In the genomic region with DNA sequence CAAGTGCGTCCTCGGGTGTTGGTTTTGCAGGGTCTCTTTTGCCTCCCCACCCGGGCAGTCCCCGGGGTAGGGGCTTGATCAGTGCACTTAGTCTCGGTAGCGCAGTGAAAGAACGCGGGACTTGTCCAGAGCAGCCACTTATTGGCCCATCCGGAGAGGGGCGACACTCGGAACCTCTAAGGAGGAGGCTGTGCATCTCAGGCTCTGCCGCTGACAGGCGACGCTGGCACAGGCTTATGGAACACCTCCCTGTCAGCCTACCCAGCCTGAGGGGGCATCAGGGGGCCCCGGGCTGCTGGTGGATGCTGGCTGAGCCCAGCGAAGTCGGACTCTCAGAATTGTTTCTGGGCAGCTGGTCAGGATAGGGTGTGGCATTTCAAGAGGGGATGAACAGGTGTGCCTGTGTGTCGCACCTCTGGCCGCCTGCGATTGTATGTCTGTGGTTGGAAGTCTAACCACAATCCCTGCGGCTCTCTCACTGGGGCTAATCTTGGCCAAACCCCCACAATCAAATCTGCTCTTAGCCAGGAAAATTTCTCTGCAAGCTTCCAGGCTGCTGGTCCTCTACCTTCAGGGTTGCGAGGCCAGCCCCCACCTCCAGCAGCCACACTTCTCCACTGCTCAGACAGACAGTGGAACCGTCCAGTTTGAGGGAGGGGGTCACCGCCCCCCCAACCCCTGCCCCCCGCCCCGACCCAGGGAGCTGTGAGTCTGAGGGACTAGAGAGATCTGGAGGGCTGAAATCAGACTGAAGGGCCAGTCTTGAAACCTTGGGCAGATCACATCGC, we compare ENCODE assay signal across 1 cellular context.
A peak's percentile ranks its signal among the peaks of the same experiment; 100 is the strongest.
TF ChIP-seq lines count a peak whose summit lies in the region.

No MANE protein-coding gene starts in this region.

TF ChIP-seq in K562, 482 proteins besides CTCF, POLR2A, EP300 and RAD21 (continued from another document and continues in another):
- TF ChIP-seq, protein P1, sequence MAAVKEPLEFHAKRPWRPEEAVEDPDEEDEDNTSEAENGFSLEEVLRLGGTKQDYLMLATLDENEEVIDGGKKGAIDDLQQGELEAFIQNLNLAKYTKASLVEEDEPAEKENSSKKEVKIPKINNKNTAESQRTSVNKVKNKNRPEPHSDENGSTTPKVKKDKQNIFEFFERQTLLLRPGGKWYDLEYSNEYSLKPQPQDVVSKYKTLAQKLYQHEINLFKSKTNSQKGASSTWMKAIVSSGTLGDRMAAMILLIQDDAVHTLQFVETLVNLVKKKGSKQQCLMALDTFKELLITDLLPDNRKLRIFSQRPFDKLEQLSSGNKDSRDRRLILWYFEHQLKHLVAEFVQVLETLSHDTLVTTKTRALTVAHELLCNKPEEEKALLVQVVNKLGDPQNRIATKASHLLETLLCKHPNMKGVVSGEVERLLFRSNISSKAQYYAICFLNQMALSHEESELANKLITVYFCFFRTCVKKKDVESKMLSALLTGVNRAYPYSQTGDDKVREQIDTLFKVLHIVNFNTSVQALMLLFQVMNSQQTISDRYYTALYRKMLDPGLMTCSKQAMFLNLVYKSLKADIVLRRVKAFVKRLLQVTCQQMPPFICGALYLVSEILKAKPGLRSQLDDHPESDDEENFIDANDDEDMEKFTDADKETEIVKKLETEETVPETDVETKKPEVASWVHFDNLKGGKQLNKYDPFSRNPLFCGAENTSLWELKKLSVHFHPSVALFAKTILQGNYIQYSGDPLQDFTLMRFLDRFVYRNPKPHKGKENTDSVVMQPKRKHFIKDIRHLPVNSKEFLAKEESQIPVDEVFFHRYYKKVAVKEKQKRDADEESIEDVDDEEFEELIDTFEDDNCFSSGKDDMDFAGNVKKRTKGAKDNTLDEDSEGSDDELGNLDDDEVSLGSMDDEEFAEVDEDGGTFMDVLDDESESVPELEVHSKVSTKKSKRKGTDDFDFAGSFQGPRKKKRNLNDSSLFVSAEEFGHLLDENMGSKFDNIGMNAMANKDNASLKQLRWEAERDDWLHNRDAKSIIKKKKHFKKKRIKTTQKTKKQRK (IDR thresholded peaks at IDR 0.05; ENCODE audit: borderline replicate concordance, low read depth, low read length) = no peak
- TF ChIP-seq, protein P2, sequence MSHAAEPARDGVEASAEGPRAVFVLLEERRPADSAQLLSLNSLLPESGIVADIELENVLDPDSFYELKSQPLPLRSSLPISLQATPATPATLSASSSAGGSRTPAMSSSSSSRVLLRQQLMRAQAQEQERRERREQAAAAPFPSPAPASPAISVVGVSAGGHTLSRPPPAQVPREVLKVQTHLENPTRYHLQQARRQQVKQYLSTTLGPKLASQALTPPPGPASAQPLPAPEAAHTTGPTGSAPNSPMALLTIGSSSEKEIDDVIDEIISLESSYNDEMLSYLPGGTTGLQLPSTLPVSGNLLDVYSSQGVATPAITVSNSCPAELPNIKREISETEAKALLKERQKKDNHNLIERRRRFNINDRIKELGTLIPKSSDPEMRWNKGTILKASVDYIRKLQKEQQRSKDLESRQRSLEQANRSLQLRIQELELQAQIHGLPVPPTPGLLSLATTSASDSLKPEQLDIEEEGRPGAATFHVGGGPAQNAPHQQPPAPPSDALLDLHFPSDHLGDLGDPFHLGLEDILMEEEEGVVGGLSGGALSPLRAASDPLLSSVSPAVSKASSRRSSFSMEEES (CRISPR knock-in tag; IDR thresholded peaks at IDR 0.05) = no peak
- no peak for TF ChIP-seq CBX1 (IDR thresholded peaks at IDR 0.05; ENCODE audit: low read depth)
- TF ChIP-seq ZNF699 (CRISPR knock-in tag; IDR thresholded peaks at IDR 0.05; ENCODE audit: insufficient replicate concordance) = no peak
- TF ChIP-seq, protein P3, sequence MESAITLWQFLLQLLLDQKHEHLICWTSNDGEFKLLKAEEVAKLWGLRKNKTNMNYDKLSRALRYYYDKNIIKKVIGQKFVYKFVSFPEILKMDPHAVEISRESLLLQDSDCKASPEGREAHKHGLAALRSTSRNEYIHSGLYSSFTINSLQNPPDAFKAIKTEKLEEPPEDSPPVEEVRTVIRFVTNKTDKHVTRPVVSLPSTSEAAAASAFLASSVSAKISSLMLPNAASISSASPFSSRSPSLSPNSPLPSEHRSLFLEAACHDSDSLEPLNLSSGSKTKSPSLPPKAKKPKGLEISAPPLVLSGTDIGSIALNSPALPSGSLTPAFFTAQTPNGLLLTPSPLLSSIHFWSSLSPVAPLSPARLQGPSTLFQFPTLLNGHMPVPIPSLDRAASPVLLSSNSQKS (CRISPR knock-in tag; IDR thresholded peaks at IDR 0.05) = no peak
- TF ChIP-seq, protein P4, sequence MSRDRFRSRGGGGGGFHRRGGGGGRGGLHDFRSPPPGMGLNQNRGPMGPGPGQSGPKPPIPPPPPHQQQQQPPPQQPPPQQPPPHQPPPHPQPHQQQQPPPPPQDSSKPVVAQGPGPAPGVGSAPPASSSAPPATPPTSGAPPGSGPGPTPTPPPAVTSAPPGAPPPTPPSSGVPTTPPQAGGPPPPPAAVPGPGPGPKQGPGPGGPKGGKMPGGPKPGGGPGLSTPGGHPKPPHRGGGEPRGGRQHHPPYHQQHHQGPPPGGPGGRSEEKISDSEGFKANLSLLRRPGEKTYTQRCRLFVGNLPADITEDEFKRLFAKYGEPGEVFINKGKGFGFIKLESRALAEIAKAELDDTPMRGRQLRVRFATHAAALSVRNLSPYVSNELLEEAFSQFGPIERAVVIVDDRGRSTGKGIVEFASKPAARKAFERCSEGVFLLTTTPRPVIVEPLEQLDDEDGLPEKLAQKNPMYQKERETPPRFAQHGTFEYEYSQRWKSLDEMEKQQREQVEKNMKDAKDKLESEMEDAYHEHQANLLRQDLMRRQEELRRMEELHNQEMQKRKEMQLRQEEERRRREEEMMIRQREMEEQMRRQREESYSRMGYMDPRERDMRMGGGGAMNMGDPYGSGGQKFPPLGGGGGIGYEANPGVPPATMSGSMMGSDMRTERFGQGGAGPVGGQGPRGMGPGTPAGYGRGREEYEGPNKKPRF (IDR thresholded peaks at IDR 0.05; ENCODE audit: low read depth, low read length) = no peak
- TF ChIP-seq PTTG1 (tag; IDR thresholded peaks at IDR 0.05; ENCODE audit: low read depth) = no peak
- TF ChIP-seq, protein P5, sequence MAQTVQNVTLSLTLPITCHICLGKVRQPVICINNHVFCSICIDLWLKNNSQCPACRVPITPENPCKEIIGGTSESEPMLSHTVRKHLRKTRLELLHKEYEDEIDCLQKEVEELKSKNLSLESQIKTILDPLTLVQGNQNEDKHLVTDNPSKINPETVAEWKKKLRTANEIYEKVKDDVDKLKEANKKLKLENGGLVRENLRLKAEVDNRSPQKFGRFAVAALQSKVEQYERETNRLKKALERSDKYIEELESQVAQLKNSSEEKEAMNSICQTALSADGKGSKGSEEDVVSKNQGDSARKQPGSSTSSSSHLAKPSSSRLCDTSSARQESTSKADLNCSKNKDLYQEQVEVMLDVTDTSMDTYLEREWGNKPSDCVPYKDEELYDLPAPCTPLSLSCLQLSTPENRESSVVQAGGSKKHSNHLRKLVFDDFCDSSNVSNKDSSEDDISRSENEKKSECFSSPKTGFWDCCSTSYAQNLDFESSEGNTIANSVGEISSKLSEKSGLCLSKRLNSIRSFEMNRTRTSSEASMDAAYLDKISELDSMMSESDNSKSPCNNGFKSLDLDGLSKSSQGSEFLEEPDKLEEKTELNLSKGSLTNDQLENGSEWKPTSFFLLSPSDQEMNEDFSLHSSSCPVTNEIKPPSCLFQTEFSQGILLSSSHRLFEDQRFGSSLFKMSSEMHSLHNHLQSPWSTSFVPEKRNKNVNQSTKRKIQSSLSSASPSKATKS (CRISPR knock-in tag; IDR thresholded peaks at IDR 0.05) = no peak
- no peak for TF ChIP-seq SIRT6 (IDR thresholded peaks at IDR 0.05; ENCODE audit: low read depth, low read length)
- 0 out of 2 replicates have a peak, but pooled peaks have one; percentile 10 for TF ChIP-seq ZNF239 (CRISPR knock-in tag; IDR thresholded peaks at IDR 0.05)
- TF ChIP-seq ZC3H8 (IDR thresholded peaks at IDR 0.05) = no peak
- TF ChIP-seq, protein P6, sequence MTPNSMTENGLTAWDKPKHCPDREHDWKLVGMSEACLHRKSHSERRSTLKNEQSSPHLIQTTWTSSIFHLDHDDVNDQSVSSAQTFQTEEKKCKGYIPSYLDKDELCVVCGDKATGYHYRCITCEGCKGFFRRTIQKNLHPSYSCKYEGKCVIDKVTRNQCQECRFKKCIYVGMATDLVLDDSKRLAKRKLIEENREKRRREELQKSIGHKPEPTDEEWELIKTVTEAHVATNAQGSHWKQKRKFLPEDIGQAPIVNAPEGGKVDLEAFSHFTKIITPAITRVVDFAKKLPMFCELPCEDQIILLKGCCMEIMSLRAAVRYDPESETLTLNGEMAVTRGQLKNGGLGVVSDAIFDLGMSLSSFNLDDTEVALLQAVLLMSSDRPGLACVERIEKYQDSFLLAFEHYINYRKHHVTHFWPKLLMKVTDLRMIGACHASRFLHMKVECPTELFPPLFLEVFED (CRISPR knock-in tag; conservative IDR thresholded peaks at IDR 0.05) = no peak
- no peak for TF ChIP-seq ASH1L (IDR thresholded peaks at IDR 0.05; ENCODE audit: borderline replicate concordance, low read depth, partially characterized antibody)
- TF ChIP-seq CBX8 (IDR thresholded peaks at IDR 0.05; ENCODE audit: borderline replicate concordance, extremely low read depth, low read depth, low read length, poor library complexity, severe bottlenecking) = no peak
- TF ChIP-seq CBFB (CRISPR knock-in tag; IDR thresholded peaks at IDR 0.05) = peak; percentile 53; the same call in 1 of the 2 replicates
- TF ChIP-seq, protein P7, sequence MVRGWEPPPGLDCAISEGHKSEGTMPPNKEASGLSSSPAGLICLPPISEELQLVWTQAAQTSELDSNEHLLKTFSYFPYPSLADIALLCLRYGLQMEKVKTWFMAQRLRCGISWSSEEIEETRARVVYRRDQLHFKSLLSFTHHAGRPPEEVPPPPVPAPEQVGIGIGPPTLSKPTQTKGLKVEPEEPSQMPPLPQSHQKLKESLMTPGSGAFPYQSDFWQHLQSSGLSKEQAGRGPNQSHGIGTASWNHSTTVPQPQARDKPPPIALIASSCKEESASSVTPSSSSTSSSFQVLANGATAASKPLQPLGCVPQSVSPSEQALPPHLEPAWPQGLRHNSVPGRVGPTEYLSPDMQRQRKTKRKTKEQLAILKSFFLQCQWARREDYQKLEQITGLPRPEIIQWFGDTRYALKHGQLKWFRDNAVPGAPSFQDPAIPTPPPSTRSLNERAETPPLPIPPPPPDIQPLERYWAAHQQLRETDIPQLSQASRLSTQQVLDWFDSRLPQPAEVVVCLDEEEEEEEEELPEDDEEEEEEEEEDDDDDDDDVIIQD (CRISPR knock-in tag; IDR thresholded peaks at IDR 0.05) = no peak
- TF ChIP-seq HDAC3 (IDR thresholded peaks at IDR 0.05; ENCODE audit: borderline replicate concordance, partially characterized antibody) = no peak
- TF ChIP-seq BRD4 (IDR thresholded peaks at IDR 0.05) = no peak
- no peak for TF ChIP-seq ZNF57 (CRISPR knock-in tag; IDR thresholded peaks at IDR 0.05)
- no peak for TF ChIP-seq CSDE1 (IDR thresholded peaks at IDR 0.05)
- TF ChIP-seq SIN3A (IDR thresholded peaks at IDR 0.05; ENCODE audit: borderline replicate concordance in 2 of 2, control insufficient read depth in 1 of 2, low read depth in 2 of 2, low read length in 2 of 2) = no peak
- TF ChIP-seq, protein P8, sequence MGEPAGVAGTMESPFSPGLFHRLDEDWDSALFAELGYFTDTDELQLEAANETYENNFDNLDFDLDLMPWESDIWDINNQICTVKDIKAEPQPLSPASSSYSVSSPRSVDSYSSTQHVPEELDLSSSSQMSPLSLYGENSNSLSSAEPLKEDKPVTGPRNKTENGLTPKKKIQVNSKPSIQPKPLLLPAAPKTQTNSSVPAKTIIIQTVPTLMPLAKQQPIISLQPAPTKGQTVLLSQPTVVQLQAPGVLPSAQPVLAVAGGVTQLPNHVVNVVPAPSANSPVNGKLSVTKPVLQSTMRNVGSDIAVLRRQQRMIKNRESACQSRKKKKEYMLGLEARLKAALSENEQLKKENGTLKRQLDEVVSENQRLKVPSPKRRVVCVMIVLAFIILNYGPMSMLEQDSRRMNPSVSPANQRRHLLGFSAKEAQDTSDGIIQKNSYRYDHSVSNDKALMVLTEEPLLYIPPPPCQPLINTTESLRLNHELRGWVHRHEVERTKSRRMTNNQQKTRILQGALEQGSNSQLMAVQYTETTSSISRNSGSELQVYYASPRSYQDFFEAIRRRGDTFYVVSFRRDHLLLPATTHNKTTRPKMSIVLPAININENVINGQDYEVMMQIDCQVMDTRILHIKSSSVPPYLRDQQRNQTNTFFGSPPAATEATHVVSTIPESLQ (CRISPR knock-in tag; IDR thresholded peaks at IDR 0.05) = no peak
- TF ChIP-seq NCOA2 (IDR thresholded peaks at IDR 0.05; ENCODE audit: partially characterized antibody in 2 of 2) = no peak
- TF ChIP-seq ZNF217 (CRISPR knock-in tag; IDR thresholded peaks at IDR 0.05) = no peak
- no peak for TF ChIP-seq ELF4 (CRISPR knock-in tag; IDR thresholded peaks at IDR 0.05)
- TF ChIP-seq, protein P9, sequence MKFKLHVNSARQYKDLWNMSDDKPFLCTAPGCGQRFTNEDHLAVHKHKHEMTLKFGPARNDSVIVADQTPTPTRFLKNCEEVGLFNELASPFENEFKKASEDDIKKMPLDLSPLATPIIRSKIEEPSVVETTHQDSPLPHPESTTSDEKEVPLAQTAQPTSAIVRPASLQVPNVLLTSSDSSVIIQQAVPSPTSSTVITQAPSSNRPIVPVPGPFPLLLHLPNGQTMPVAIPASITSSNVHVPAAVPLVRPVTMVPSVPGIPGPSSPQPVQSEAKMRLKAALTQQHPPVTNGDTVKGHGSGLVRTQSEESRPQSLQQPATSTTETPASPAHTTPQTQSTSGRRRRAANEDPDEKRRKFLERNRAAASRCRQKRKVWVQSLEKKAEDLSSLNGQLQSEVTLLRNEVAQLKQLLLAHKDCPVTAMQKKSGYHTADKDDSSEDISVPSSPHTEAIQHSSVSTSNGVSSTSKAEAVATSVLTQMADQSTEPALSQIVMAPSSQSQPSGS (CRISPR knock-in tag; IDR thresholded peaks at IDR 0.05) = no peak
- TF ChIP-seq, protein P10, sequence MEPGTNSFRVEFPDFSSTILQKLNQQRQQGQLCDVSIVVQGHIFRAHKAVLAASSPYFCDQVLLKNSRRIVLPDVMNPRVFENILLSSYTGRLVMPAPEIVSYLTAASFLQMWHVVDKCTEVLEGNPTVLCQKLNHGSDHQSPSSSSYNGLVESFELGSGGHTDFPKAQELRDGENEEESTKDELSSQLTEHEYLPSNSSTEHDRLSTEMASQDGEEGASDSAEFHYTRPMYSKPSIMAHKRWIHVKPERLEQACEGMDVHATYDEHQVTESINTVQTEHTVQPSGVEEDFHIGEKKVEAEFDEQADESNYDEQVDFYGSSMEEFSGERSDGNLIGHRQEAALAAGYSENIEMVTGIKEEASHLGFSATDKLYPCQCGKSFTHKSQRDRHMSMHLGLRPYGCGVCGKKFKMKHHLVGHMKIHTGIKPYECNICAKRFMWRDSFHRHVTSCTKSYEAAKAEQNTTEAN (CRISPR knock-in tag; IDR thresholded peaks at IDR 0.05) = no peak
- no peak for TF ChIP-seq POLR2B (IDR thresholded peaks at IDR 0.05; ENCODE audit: low read depth, partially characterized antibody)
- TF ChIP-seq IRF2 (CRISPR knock-in tag; IDR thresholded peaks at IDR 0.05) = no peak
- TF ChIP-seq ZNF23 (CRISPR knock-in tag; IDR thresholded peaks at IDR 0.05) = no peak
- TF ChIP-seq RBM25 (IDR thresholded peaks at IDR 0.05; ENCODE audit: low read depth, low read length, severe bottlenecking) = no peak
- TF ChIP-seq ZBTB1 (CRISPR knock-in tag; IDR thresholded peaks at IDR 0.05; ENCODE audit: borderline replicate concordance, low read depth) = peak; percentile 64; the same call in 1 of the 2 replicates
- TF ChIP-seq KLF6 (CRISPR knock-in tag; IDR thresholded peaks at IDR 0.05; ENCODE audit: borderline replicate concordance) = no peak
- TF ChIP-seq RBM22 (IDR thresholded peaks at IDR 0.05; ENCODE audit: low read depth, low read length, poor library complexity, severe bottlenecking) = no peak
- peak; percentile 87 for TF ChIP-seq CBFA2T3 (IDR thresholded peaks at IDR 0.05)
- TF ChIP-seq WHSC1 (IDR thresholded peaks at IDR 0.05; ENCODE audit: low read length) = no peak
- TF ChIP-seq MEIS2 (IDR thresholded peaks at IDR 0.05; ENCODE audit: partially characterized antibody) = no peak
- TF ChIP-seq MAFK (IDR thresholded peaks at IDR 0.05; ENCODE audit: low read length) = no peak
- no peak for TF ChIP-seq ZNF143 (CRISPR knock-in tag; IDR thresholded peaks at IDR 0.05)
- no peak for TF ChIP-seq RBM39 (optimal IDR thresholded peaks at IDR 0.05; ENCODE audit: low read depth, low read length)
- no peak; the same call in 1 of the 2 replicates for TF ChIP-seq KLF16 (IDR thresholded peaks at IDR 0.05)
- TF ChIP-seq KDM1A (IDR thresholded peaks at IDR 0.05) = peak; percentile 91 to 95
